ENCODE assay signal across 30 cellular contexts in the genomic region with DNA sequence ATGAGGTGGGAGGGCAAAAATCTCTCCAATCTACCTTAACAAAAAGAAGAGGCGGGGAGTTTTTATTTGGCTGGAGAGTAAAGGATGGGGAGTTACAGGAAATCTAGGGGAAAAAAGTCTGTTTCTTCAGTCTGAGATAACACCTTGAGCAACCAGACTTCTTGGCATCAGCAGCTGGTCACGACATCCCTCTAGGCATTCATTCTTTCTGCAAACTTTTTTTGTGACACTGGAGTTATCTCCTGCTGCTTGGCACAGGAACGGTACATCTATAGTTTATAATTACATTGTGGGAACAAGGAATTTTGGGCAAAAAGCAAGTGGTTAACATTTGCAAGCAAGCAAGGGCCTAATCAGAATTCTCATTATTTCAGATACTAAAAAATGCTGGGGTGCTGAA.
"Had no signal": no experiment of that assay in that cellular context is flagged by ENCODE, and none has a peak within 500 bp of the region (broad histone marks: within the 10 kb centered on the region; RNA-seq: fewer than 3 reads in every experiment).

No MANE protein-coding gene starts in this region.

- H3K27me3 ChIP-seq: colonic mucosa, left lung, upper lobe of left lung, vagina had no signal

- H3K9me3 ChIP-seq: colonic mucosa, left lung, lower lobe of right lung, pancreas, prostate gland, upper lobe of left lung, vagina had no signal

- H3K9me3 Mint-ChIP-seq: activated CD8-positive, alpha-beta T cell treated with anti-CD3 and anti-CD28 coated beads for 36 hours; activated T-cell treated with anti-CD3 and anti-CD28 coated beads, Interleukin-2, amount 50 U/mL, for 4 hours; activated T-helper 17 cell treated with anti-CD3 and anti-CD28 coated beads, Interleukin-2, amount 50 U/mL, for 72 hours; stimulated activated naive CD8-positive, alpha-beta T cell treated with anti-CD3 and anti-CD28 coated beads, Interleukin-15, amount 100 ng/mL, for 72 hours had no signal

- H3K4me1 ChIP-seq: colonic mucosa, pancreas, prostate gland, vagina had no signal

- H3K36me3 ChIP-seq: colonic mucosa, left lung, lower lobe of right lung, pancreas, prostate gland, upper lobe of left lung, vagina had no signal

- DNase-seq: activated CD4-positive, alpha-beta T cell treated with anti-CD3 and anti-CD28 coated beads, Interleukin-2, amount 50 U/mL, for 1 hour; activated CD4-positive, CD25-positive, alpha-beta regulatory T cell treated with anti-CD3 and anti-CD28 coated beads, Interleukin-2, amount 50 U/mL, for 72 hours; activated CD8-positive, alpha-beta T cell treated with anti-CD3 and anti-CD28 coated beads for 36 hours; activated gamma-delta T cell treated with Interleukin-2 at 50 U/mL for 16 hours; activated naive CD4-positive, alpha-beta T cell treated with anti-CD3 and anti-CD28 coated beads, Interleukin-2, amount 50 U/mL, for 16 hours; activated T-cell treated with anti-CD3 and anti-CD28 coated beads, Interleukin-2, amount 50 U/mL, for 4 hours; anterior cingulate cortex; colonic mucosa; effector CD8-positive, alpha-beta T cell; erythroblast; foreskin keratinocyte; left lung; lower lobe of right lung; naive B cell; nucleus accumbens; pancreas; retina; stimulated activated CD4-positive, alpha-beta T cell treated with anti-CD3 and anti-CD28 coated beads, Interleukin-4, amount 100 ng/mL, for 24 hours; stimulated activated naive CD8-positive, alpha-beta T cell treated with anti-CD3 and anti-CD28 coated beads, Interleukin-15, amount 100 ng/mL, for 72 hours; substantia nigra; upper lobe of left lung had no signal

- H3K27ac Mint-ChIP-seq: activated CD8-positive, alpha-beta T cell treated with anti-CD3 and anti-CD28 coated beads for 36 hours; activated T-helper 17 cell treated with anti-CD3 and anti-CD28 coated beads, Interleukin-2, amount 50 U/mL, for 72 hours; stimulated activated effector memory CD8-positive, alpha-beta T cell treated with anti-CD3 and anti-CD28 coated beads, Interleukin-12 subunit alpha, Interleukin-12 subunit beta, amount 100 ng/mL, for 72 hours had no signal

- H3K27ac ChIP-seq: colonic mucosa, foreskin keratinocyte, left lung, lower lobe of right lung, pancreas, prostate gland, upper lobe of left lung, vagina had no signal

- H3K27me3 Mint-ChIP-seq: naive B cell had no signal

- H3K36me3 Mint-ChIP-seq: naive B cell; stimulated activated effector memory CD8-positive, alpha-beta T cell treated with anti-CD3 and anti-CD28 coated beads, Interleukin-12 subunit alpha, Interleukin-12 subunit beta, amount 100 ng/mL, for 72 hours had no signal

- H3K4me1 Mint-ChIP-seq: activated T-helper 17 cell treated with anti-CD3 and anti-CD28 coated beads, Interleukin-2, amount 50 U/mL, for 72 hours; neural crest cell had no signal

- FAIRE-seq: bronchial epithelial cell, islet of Langerhans, pancreas had no signal

- H3K4me3 Mint-ChIP-seq: activated CD8-positive, alpha-beta T cell treated with anti-CD3 and anti-CD28 coated beads for 36 hours; activated T-cell treated with anti-CD3 and anti-CD28 coated beads, Interleukin-2, amount 50 U/mL, for 4 hours; activated T-helper 17 cell treated with anti-CD3 and anti-CD28 coated beads, Interleukin-2, amount 50 U/mL, for 72 hours; naive B cell; neural crest cell; stimulated activated effector memory CD8-positive, alpha-beta T cell treated with anti-CD3 and anti-CD28 coated beads, Interleukin-12 subunit alpha, Interleukin-12 subunit beta, amount 100 ng/mL, for 72 hours; stimulated activated naive CD8-positive, alpha-beta T cell treated with anti-CD3 and anti-CD28 coated beads, Interleukin-15, amount 100 ng/mL, for 72 hours had no signal

- H3K4me3 ChIP-seq: colonic mucosa, left lung, lower lobe of right lung, pancreas, prostate gland, skin epidermis, upper lobe of left lung, vagina had no signal

- ATAC-seq: activated CD8-positive, alpha-beta T cell treated with anti-CD3 and anti-CD28 coated beads for 36 hours; activated T-cell treated with anti-CD3 and anti-CD28 coated beads, Interleukin-2, amount 50 U/mL, for 4 hours; activated T-helper 17 cell treated with anti-CD3 and anti-CD28 coated beads, Interleukin-2, amount 50 U/mL, for 72 hours; foreskin keratinocyte; left lung; lower lobe of right lung; pancreas; sciatic nerve; stimulated activated naive CD8-positive, alpha-beta T cell treated with anti-CD3 and anti-CD28 coated beads, Interleukin-15, amount 100 ng/mL, for 72 hours had no signal
